2 cellular contexts compared by ENCODE assay signal in the genomic region with DNA sequence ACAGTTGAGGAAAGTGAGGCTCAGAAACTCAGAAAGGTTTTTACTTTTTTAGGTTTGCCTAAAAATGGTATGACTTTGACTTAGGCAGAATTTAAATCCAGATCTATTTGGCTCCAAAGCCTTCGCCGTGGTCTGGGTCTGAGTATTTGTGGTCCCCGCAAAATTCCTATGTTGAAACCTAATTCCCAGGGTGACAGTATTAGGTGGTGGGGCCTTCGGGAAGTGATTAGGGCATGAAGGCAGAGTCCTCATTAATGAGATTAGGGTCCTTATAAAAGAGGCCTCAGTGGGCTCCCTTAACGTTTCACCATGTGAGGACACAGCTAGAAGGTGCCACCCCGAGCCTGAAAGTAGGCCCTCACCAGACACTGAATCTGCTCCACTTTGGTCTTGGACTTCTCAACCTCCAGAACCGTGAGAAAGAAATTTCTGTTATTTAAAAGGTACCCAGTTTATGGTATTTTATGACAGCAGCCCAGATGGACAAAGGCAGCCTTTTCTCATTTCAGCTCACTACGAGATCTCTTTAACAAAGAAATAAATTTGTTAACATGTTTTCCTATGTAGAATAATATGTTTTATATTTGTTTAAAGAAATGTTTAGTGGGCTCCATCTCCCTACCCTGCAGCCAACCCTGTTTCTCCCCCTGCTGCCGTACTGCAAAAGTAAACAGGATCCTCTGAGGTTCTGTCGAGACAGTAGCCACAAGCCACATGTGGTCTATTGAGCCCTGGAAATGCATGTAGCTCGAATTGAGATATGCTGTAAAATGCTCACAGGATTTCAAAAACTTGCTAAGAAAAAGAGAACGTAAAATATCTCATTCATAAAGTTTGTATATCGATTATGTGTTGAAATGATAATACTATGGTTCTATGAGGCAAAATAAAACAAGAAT.
TF ChIP-seq lines count a peak whose summit lies in the region.

No MANE protein-coding gene starts in this region.

TF ChIP-seq in HepG2, 621 proteins besides CTCF, POLR2A, EP300 and RAD21 (continues in another document):
- TF ChIP-seq ZNF547 (CRISPR knock-in tag; IDR thresholded peaks at IDR 0.05) (no peak), ZNF878 (CRISPR knock-in tag; IDR thresholded peaks at IDR 0.05) (no peak), NFKB2 (CRISPR knock-in tag; IDR thresholded peaks at IDR 0.05; ENCODE audit: borderline replicate concordance) (no peak), NFRKB (IDR thresholded peaks at IDR 0.05) (no peak), BORCS8-MEF2B (CRISPR knock-in tag; IDR thresholded peaks at IDR 0.05) (no peak), ZNF577 (CRISPR knock-in tag; IDR thresholded peaks at IDR 0.05; ENCODE audit: borderline replicate concordance, low read depth) (no peak), ATF1 (CRISPR knock-in tag; IDR thresholded peaks at IDR 0.05) (no peak), PCBP2 (optimal IDR thresholded peaks at IDR 0.05; ENCODE audit: low read depth, low read length, poor library complexity, severe bottlenecking) (no peak), PPARG (CRISPR knock-in tag; conservative IDR thresholded peaks at IDR 0.05) (no peak), ZNF264 (CRISPR knock-in tag; IDR thresholded peaks at IDR 0.05) (no peak), PHF21A (CRISPR knock-in tag; IDR thresholded peaks at IDR 0.05) (peak; percentile 39; the same call in 1 of the 2 replicates), GABPB1 (CRISPR knock-in tag; IDR thresholded peaks at IDR 0.05) (no peak), SOX6 (IDR thresholded peaks at IDR 0.05) (no peak), SOX6 (CRISPR knock-in tag; IDR thresholded peaks at IDR 0.05) (no peak), XRCC5 (optimal IDR thresholded peaks at IDR 0.05; ENCODE audit: low read length) (no peak), HMGA1 (CRISPR knock-in tag; conservative IDR thresholded peaks at IDR 0.05) (no peak), ZMYM4 (CRISPR knock-in tag; IDR thresholded peaks at IDR 0.05) (0 out of 2 replicates have a peak, but pooled peaks have one; percentile 11), KDM6A (CRISPR knock-in tag; IDR thresholded peaks at IDR 0.05; ENCODE audit: low read depth) (no peak), CHD4 (IDR thresholded peaks at IDR 0.05; ENCODE audit: borderline replicate concordance, low read length) (no peak), ZNF615 (CRISPR knock-in tag; IDR thresholded peaks at IDR 0.05; ENCODE audit: borderline replicate concordance) (no peak), ZFP36 (IDR thresholded peaks at IDR 0.05; ENCODE audit: borderline replicate concordance, low read depth, low read length, partially characterized antibody) (no peak)
- TF ChIP-seq, protein P1, sequence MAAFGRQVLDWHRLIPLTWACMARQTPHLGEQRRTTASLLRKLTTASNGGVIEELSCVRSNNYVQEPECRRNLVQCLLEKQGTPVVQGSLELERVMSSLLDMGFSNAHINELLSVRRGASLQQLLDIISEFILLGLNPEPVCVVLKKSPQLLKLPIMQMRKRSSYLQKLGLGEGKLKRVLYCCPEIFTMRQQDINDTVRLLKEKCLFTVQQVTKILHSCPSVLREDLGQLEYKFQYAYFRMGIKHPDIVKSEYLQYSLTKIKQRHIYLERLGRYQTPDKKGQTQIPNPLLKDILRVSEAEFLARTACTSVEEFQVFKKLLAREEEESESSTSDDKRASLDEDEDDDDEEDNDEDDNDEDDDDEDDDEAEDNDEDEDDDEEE (CRISPR knock-in tag; IDR thresholded peaks at IDR 0.05) = no peak
- TF ChIP-seq, protein P2, sequence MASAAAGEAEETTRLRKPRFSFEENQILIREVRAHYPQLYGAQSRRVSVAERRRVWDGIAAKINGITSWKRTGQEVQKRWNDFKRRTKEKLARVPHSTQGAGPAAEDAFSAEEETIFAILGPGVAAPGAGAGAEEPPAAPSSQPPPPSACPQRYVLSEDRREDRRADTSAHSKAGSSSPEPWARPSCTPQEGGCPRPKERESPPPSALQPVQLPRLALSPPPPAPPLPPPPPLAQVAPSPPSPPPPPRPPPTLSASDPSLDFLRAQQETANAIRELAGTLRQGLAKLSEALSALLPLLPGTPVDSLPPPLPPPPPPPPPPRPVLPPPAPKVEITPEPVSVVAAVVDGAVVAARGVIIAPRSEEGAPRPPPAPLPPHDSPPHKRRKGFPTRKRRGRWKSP (CRISPR knock-in tag; IDR thresholded peaks at IDR 0.05) = no peak
- TF ChIP-seq, protein P3, sequence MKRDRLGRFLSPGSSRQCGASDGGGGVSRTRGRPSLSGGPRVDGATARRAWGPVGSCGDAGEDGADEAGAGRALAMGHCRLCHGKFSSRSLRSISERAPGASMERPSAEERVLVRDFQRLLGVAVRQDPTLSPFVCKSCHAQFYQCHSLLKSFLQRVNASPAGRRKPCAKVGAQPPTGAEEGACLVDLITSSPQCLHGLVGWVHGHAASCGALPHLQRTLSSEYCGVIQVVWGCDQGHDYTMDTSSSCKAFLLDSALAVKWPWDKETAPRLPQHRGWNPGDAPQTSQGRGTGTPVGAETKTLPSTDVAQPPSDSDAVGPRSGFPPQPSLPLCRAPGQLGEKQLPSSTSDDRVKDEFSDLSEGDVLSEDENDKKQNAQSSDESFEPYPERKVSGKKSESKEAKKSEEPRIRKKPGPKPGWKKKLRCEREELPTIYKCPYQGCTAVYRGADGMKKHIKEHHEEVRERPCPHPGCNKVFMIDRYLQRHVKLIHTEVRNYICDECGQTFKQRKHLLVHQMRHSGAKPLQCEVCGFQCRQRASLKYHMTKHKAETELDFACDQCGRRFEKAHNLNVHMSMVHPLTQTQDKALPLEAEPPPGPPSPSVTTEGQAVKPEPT (CRISPR knock-in tag; IDR thresholded peaks at IDR 0.05; ENCODE audit: low read depth) = no peak
- TF ChIP-seq, protein P4, sequence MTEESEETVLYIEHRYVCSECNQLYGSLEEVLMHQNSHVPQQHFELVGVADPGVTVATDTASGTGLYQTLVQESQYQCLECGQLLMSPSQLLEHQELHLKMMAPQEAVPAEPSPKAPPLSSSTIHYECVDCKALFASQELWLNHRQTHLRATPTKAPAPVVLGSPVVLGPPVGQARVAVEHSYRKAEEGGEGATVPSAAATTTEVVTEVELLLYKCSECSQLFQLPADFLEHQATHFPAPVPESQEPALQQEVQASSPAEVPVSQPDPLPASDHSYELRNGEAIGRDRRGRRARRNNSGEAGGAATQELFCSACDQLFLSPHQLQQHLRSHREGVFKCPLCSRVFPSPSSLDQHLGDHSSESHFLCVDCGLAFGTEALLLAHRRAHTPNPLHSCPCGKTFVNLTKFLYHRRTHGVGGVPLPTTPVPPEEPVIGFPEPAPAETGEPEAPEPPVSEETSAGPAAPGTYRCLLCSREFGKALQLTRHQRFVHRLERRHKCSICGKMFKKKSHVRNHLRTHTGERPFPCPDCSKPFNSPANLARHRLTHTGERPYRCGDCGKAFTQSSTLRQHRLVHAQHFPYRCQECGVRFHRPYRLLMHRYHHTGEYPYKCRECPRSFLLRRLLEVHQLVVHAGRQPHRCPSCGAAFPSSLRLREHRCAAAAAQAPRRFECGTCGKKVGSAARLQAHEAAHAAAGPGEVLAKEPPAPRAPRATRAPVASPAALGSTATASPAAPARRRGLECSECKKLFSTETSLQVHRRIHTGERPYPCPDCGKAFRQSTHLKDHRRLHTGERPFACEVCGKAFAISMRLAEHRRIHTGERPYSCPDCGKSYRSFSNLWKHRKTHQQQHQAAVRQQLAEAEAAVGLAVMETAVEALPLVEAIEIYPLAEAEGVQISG (CRISPR knock-in tag; IDR thresholded peaks at IDR 0.05) = no peak
- TF ChIP-seq, protein P5, sequence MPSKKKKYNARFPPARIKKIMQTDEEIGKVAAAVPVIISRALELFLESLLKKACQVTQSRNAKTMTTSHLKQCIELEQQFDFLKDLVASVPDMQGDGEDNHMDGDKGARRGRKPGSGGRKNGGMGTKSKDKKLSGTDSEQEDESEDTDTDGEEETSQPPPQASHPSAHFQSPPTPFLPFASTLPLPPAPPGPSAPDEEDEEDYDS (CRISPR knock-in tag; IDR thresholded peaks at IDR 0.05) = no peak

TF ChIP-seq in WTC11, 78 proteins besides CTCF, POLR2A, EP300 and RAD21:
- TF ChIP-seq MYBL2 (CRISPR knock-in tag; IDR thresholded peaks at IDR 0.05) (no peak), RELA (CRISPR knock-in tag; IDR thresholded peaks at IDR 0.05; ENCODE audit: borderline replicate concordance) (no peak), ZNF232 (CRISPR knock-in tag; IDR thresholded peaks at IDR 0.05) (no peak)
- TF ChIP-seq, protein P6, sequence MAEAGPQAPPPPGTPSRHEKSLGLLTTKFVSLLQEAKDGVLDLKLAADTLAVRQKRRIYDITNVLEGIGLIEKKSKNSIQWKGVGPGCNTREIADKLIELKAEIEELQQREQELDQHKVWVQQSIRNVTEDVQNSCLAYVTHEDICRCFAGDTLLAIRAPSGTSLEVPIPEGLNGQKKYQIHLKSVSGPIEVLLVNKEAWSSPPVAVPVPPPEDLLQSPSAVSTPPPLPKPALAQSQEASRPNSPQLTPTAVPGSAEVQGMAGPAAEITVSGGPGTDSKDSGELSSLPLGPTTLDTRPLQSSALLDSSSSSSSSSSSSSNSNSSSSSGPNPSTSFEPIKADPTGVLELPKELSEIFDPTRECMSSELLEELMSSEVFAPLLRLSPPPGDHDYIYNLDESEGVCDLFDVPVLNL (CRISPR knock-in tag; IDR thresholded peaks at IDR 0.05; ENCODE audit: borderline replicate concordance, low read depth) = no peak
